ENCODE assay signal across 15 cellular contexts in the genomic region with DNA sequence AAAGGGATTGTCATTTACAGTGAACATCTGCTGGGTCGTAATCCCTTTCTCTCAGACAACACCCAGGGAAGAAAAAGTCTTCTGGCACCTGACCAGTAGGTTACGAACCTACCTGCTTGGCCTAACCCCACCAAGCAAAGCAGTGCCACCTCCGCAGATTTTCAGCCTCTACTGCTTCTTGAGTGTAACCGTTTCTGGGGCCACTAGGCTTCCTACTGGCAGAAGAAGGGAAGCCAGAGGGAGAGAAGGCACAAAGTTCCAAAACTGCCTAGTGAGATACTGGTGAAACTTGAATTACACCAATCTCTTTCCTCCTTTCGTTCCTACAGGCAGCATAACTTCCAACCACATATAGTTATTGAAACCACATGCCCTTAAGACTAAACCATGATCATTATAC.
"Had no signal": no experiment of that assay in that cellular context is flagged by ENCODE, and none has a peak within 500 bp of the region (broad histone marks: within the 10 kb centered on the region; RNA-seq: fewer than 3 reads in every experiment).

No MANE protein-coding gene starts in this region.

- H3K4me3 Mint-ChIP-seq: activated naive CD8-positive, alpha-beta T cell; activated T-cell treated with anti-CD3 and anti-CD28 coated beads, Interleukin-2, amount 50 U/mL, for 24 hours; stimulated activated naive CD8-positive, alpha-beta T cell treated with anti-CD3 and anti-CD28 coated beads, Interleukin-15, amount 100 ng/mL, for 72 hours had no signal

- H3K27ac ChIP-seq: testis had no signal

- DNase-seq: activated CD4-positive, alpha-beta T cell treated with anti-CD3 and anti-CD28 coated beads for 48 hours; activated effector memory CD4-positive, alpha-beta T cell treated with anti-CD3 and anti-CD28 coated beads, Interleukin-2, amount 50 U/mL, for 16 hours; activated T-cell treated with anti-CD3 and anti-CD28 coated beads, Interleukin-2, amount 50 U/mL, for 24 hours; cerebellar nuclear complex; dermis blood vessel endothelial cell; erythroblast; hippocampal formation; kidney glomerular epithelial cell; retina; stimulated activated CD4-positive, alpha-beta T cell treated with anti-CD3 and anti-CD28 coated beads, Interleukin-15, amount 100 ng/mL, for 24 hours; stimulated activated CD4-positive, alpha-beta T cell treated with anti-CD3 and anti-CD28 coated beads, Interleukin-4, amount 100 ng/mL, for 24 hours; stimulated activated naive CD8-positive, alpha-beta T cell treated with anti-CD3 and anti-CD28 coated beads, Interleukin-15, amount 100 ng/mL, for 72 hours; T-helper 9 cell; testis had no signal

- H3K27me3 ChIP-seq: testis had no signal

- H3K36me3 Mint-ChIP-seq: activated naive CD8-positive, alpha-beta T cell had no signal

- ATAC-seq: stimulated activated naive CD8-positive, alpha-beta T cell treated with anti-CD3 and anti-CD28 coated beads, Interleukin-15, amount 100 ng/mL, for 72 hours had no signal

- H3K9me3 Mint-ChIP-seq: activated T-cell treated with anti-CD3 and anti-CD28 coated beads, Interleukin-2, amount 50 U/mL, for 24 hours; stimulated activated naive CD8-positive, alpha-beta T cell treated with anti-CD3 and anti-CD28 coated beads, Interleukin-15, amount 100 ng/mL, for 72 hours had no signal

- H3K4me3 ChIP-seq: testis had no signal

- H3K9me3 ChIP-seq: testis had no signal

- H3K27ac Mint-ChIP-seq: activated naive CD8-positive, alpha-beta T cell; activated T-cell treated with anti-CD3 and anti-CD28 coated beads, Interleukin-2, amount 50 U/mL, for 24 hours; stimulated activated naive CD8-positive, alpha-beta T cell treated with anti-CD3 and anti-CD28 coated beads, Interleukin-15, amount 100 ng/mL, for 72 hours had no signal
